ENCODE assay signal across 26 cellular contexts in genomic region chr4:179804440-179804839, GRCh38.
DNase-seq lines count a peak whose midpoint lies in the region; ATAC-seq, FAIRE-seq and TF ChIP-seq lines count a peak whose summit lies in the region.
"Had no signal": no experiment of that assay in that cellular context is flagged by ENCODE, and none has a peak within 500 bp of the region (broad histone marks: within the 10 kb centered on the region; RNA-seq: fewer than 3 reads in every experiment).

No MANE protein-coding gene starts in this region.

- intact Hi-C loops in OCI-LY7 (cut with micrococcal nuclease; ENCODE audit: unreplicated experiment), result no loop called here

- H3K27ac ChIP-seq in fibroblast of lung (ENCODE audit: insufficient read depth, low read length) (no peak overlapping the region), OCI-LY7 (ENCODE audit: low read depth, low read length, poor library complexity, severe bottlenecking) (no peak overlapping the region)
- H3K27ac ChIP-seq: body of pancreas, C4-2B, heart right ventricle, prostate gland, suprapubic skin had no signal

- H3K36me3 ChIP-seq in fibroblast of lung (ENCODE audit: control insufficient read depth, insufficient read depth, low read length) (no peaks in the 10 kb centered on the region), OCI-LY7 (ENCODE audit: insufficient read depth, low read length) (no peaks in the 10 kb centered on the region)
- H3K36me3 ChIP-seq: heart right ventricle, prostate gland, suprapubic skin had no signal

- CTCF ChIA-PET in OCI-LY7 (lab: Charles Lee; ENCODE audit: unreplicated experiment), result no interaction called here

- no peak overlapping the region for H2AFZ ChIP-seq in fibroblast of lung (ENCODE audit: low read length)
- no peak overlapping the region for H2AFZ ChIP-seq in OCI-LY7 (ENCODE audit: low read length)

- no TSS peak for BruUV-seq in OCI-LY7 (replicated peaks; lab: Mats Ljungman, UMichigan)

- no peaks in the 10 kb centered on the region for H3K9me2 ChIP-seq in OCI-LY7 (ENCODE audit: insufficient read depth, low read length)

- no peak overlapping the region for H3K4me2 ChIP-seq in fibroblast of lung (ENCODE audit: extremely low read depth, insufficient read depth, low read length)
- no peak overlapping the region for H3K4me2 ChIP-seq in OCI-LY7 (ENCODE audit: low read length)

- POLR2A ChIA-PET in OCI-LY7 (lab: Charles Lee), result no interaction called here

- H3K9ac ChIP-seq in fibroblast of lung (ENCODE audit: insufficient read depth, low read length), result no peak overlapping the region

- H3K9me3 ChIP-seq in fibroblast of lung (ENCODE audit: control insufficient read depth, insufficient read depth, low read depth, low read length) (no peaks in the 10 kb centered on the region), OCI-LY7 (ENCODE audit: low read length) (no peaks in the 10 kb centered on the region)
- H3K9me3 ChIP-seq: body of pancreas, prostate gland had no signal

- H3K4me1 ChIP-seq in fibroblast of lung (ENCODE audit: control insufficient read depth, extremely low read depth, insufficient read depth, low read length), result no peaks in the 10 kb centered on the region
- H3K4me1 ChIP-seq in OCI-LY7 (ENCODE audit: insufficient read depth, low read length, poor library complexity, severe bottlenecking), result no peaks in the 10 kb centered on the region
- H3K4me1 ChIP-seq: body of pancreas, heart right ventricle, prostate gland, suprapubic skin had no signal

- H3K79me2 ChIP-seq in fibroblast of lung (ENCODE audit: control insufficient read depth, insufficient read depth, low read length), result no peaks in the 10 kb centered on the region
- H3K79me2 ChIP-seq in OCI-LY7 (ENCODE audit: insufficient read depth, low read depth, low read length), result no peaks in the 10 kb centered on the region

- H3K4me3 ChIP-seq in fibroblast of lung (replicated peaks in 1 of 4; ENCODE audit: control extremely low read depth in 1 of 4, insufficient read depth in 1 of 4, low read depth in 3 of 4, low read length in 4 of 4) (no peak overlapping the region), OCI-LY7 (ENCODE audit: low read depth, low read length, poor library complexity, severe bottlenecking) (no peak overlapping the region)
- H3K4me3 ChIP-seq: body of pancreas, heart right ventricle, prostate gland, suprapubic skin had no signal

- DNase-seq in HK-2 (ENCODE audit: unreplicated experiment) (peak; percentile 11), RPMI7951 (ENCODE audit: low read depth) (peak; percentile 3), fibroblast of lung (ENCODE audit: low read depth in 2 of 2) (peak; percentile 4 to 78), non-pigmented ciliary epithelial cell (ENCODE audit: low read depth) (peak; percentile 48), GM19239 (ENCODE audit: insufficient read length, low spot score) (no peak), OCI-LY7 (ENCODE audit: low spot score) (no peak)
- DNase-seq in effector CD8-positive, alpha-beta T cell (lab: John Stamatoyannopoulos, UW), result no peak
- DNase-seq: activated CD4-positive, alpha-beta memory T cell treated with anti-CD3 and anti-CD28 coated beads, Interleukin-2, amount 10 ng/mL, durations not matched to agents 7 days and 5 days; activated CD4-positive, alpha-beta T cell treated with anti-CD3 and anti-CD28 coated beads for 1 hour; activated effector memory CD4-positive, alpha-beta T cell treated with Interleukin-2 at 50 U/mL for 16 hours; activated naive CD8-positive, alpha-beta T cell treated with anti-CD3 and anti-CD28 coated beads for 36 hours; body of pancreas; heart right ventricle; naive B cell; NCI-H1417 treated with DMSO at 0.1 percent for 48 hours; NCI-H2081 treated with DMSO at 0.1 percent for 48 hours; NCI-H226; NCI-H69; nucleus accumbens; stimulated activated CD4-positive, alpha-beta T cell treated with anti-CD3 and anti-CD28 coated beads, Interleukin-15, amount 100 ng/mL, for 24 hours; stimulated activated naive CD4-positive, alpha-beta T cell had no signal

- no peak for TF ChIP-seq CTCF in fibroblast of lung (conservative IDR thresholded peaks at IDR 0.05 in 1 of 2, IDR thresholded peaks at IDR 0.05 in 1 of 2; ENCODE audit: low read depth in 1 of 2, low read length in 2 of 2)
- TF ChIP-seq CTCF in OCI-LY7 (conservative IDR thresholded peaks at IDR 0.05; ENCODE audit: low read length), result no peak

- FAIRE-seq in GM19239 (lab: Jason Lieb, UNC), result no peak
- FAIRE-seq: GM12891 had no signal

- H3K27me3 ChIP-seq in fibroblast of lung (ENCODE audit: control insufficient read depth, insufficient read depth, low read length), result no peaks in the 10 kb centered on the region
- H3K27me3 ChIP-seq: body of pancreas, heart right ventricle, suprapubic skin had no signal

- no peaks in the 10 kb centered on the region for H4K20me1 ChIP-seq in fibroblast of lung (ENCODE audit: control insufficient read depth, extremely low read depth, insufficient read depth, low read length)
- no peaks in the 10 kb centered on the region for H4K20me1 ChIP-seq in OCI-LY7 (ENCODE audit: insufficient read depth, low read length)

- ATAC-seq in HG03025 (IDR thresholded peaks at IDR 0.05; ENCODE audit: low FRiP score, unreplicated experiment), result no peak
- ATAC-seq: body of pancreas, heart right ventricle had no signal

Comparison
In these comparisons a context has a peak if more than half of its experiments do, and no peak if none do; other contexts are left out.
1. DNase-seq: peak in HK-2 (single experiment), RPMI7951 (single experiment), fibroblast of lung (2 of 2) and non-pigmented ciliary epithelial cell (single experiment); none in effector CD8-positive, alpha-beta T cell (single experiment), GM19239 (single experiment) and OCI-LY7 (single experiment).